Comparison of ENCODE assay signal across 28 cellular contexts in genomic region chr5:166507810-166508419, GRCh38.
"Had no signal": no experiment of that assay in that cellular context is flagged by ENCODE, and none has a peak within 500 bp of the region (broad histone marks: within the 10 kb centered on the region; RNA-seq: fewer than 3 reads in every experiment).

No MANE protein-coding gene starts in this region.

- H3K4me1 Mint-ChIP-seq: naive thymus-derived CD4-positive, alpha-beta T cell; natural killer cell; nephron; stimulated activated memory B cell treated with anti-CD40 and anti-IgM and Interleukin-4, amounts not matched to agents 10 μg/mL and 1 μg/mL and 100 μg/mL, for 72 hours; stimulated activated naive CD8-positive, alpha-beta T cell treated with anti-CD3 and anti-CD28 coated beads, Interleukin-15, amount 100 ng/mL, for 72 hours had no signal

- H3K4me2 ChIP-seq: neural progenitor cell, smooth muscle cell had no signal

- H3K36me3 Mint-ChIP-seq: natural killer cell; neural progenitor cell; stimulated activated memory B cell treated with anti-CD40 and anti-IgM and Interleukin-4, amounts not matched to agents 10 μg/mL and 1 μg/mL and 100 μg/mL, for 72 hours; type B pancreatic cell had no signal

- H3K27me3 ChIP-seq: neural progenitor cell, ovary, spleen, tibial nerve, upper lobe of right lung, uterus had no signal

- H3K27ac Mint-ChIP-seq: naive thymus-derived CD4-positive, alpha-beta T cell; natural killer cell; nephron; neural progenitor cell; progenitor cell of endocrine pancreas; stimulated activated memory B cell treated with anti-CD40 and anti-IgM and Interleukin-4, amounts not matched to agents 10 μg/mL and 1 μg/mL and 100 μg/mL, for 72 hours; stimulated activated naive CD8-positive, alpha-beta T cell treated with anti-CD3 and anti-CD28 coated beads, Interleukin-15, amount 100 ng/mL, for 72 hours; type B pancreatic cell had no signal

- H3K4me3 ChIP-seq: neural progenitor cell, ovary, psoas muscle, skin epidermis, smooth muscle cell, spleen, tibial nerve, upper lobe of right lung, uterus had no signal

- H2AFZ ChIP-seq: neural progenitor cell, parathyroid adenoma had no signal

- H3K27ac ChIP-seq: neural progenitor cell, ovary, parathyroid adenoma, psoas muscle, skin epidermis, spleen, tibial nerve, upper lobe of right lung, uterus had no signal

- ATAC-seq: naive thymus-derived CD4-positive, alpha-beta T cell; natural killer cell; psoas muscle; right cardiac atrium; sciatic nerve; stimulated activated memory B cell treated with anti-CD40 and anti-IgM and Interleukin-4, amounts not matched to agents 10 μg/mL and 1 μg/mL and 100 μg/mL, for 72 hours; stimulated activated naive CD8-positive, alpha-beta T cell treated with anti-CD3 and anti-CD28 coated beads, Interleukin-15, amount 100 ng/mL, for 72 hours; stimulated activated naive CD8-positive, alpha-beta T cell treated with anti-CD3 and anti-CD28 coated beads, Interleukin-15, Interleukin-2, amounts not matched to agents 100 U/mL and 50 U/mL, for 24 hours; upper lobe of right lung had no signal

- H3K79me2 ChIP-seq: parathyroid adenoma had no signal

- DNase-seq: naive thymus-derived CD4-positive, alpha-beta T cell; natural killer cell; occipital lobe; ovary; posterior cingulate gyrus; psoas muscle; right cardiac atrium; spleen; stimulated activated CD4-positive, alpha-beta T cell treated with anti-CD3 and anti-CD28 coated beads, Interleukin-12 subunit alpha, Interleukin-12 subunit beta, amount 100 ng/mL, for 4 hours; stimulated activated CD4-positive, alpha-beta T cell treated with anti-CD3 and anti-CD28 coated beads, Interleukin-1b, Interleukin-23, amount 100 ng/mL, for 48 hours; stimulated activated CD4-positive, alpha-beta T cell treated with anti-CD3 and anti-CD28 coated beads, Interleukin-4, amount 100 ng/mL, for 1 hour; stimulated activated CD4-positive, alpha-beta T cell treated with anti-CD3 and anti-CD28 coated beads, Interleukin-4, amount 100 ng/mL, for 4 hours; stimulated activated CD8-positive, alpha-beta memory T cell treated with anti-CD3 and anti-CD28 coated beads, Interleukin-4, amount 100 ng/mL, for 48 hours; stimulated activated naive CD4-positive, alpha-beta T cell; stimulated activated naive CD8-positive, alpha-beta T cell treated with anti-CD3 and anti-CD28 coated beads, Interleukin-15, amount 100 ng/mL, for 72 hours; stimulated activated naive CD8-positive, alpha-beta T cell treated with anti-CD3 and anti-CD28 coated beads, Interleukin-15, Interleukin-2, amounts not matched to agents 100 U/mL and 50 U/mL, for 24 hours; uterus had no signal

- H3K9me3 Mint-ChIP-seq: nephron, neural progenitor cell had no signal

- H3K27me3 Mint-ChIP-seq: naive thymus-derived CD4-positive, alpha-beta T cell; progenitor cell of endocrine pancreas; stimulated activated memory B cell treated with anti-CD40 and anti-IgM and Interleukin-4, amounts not matched to agents 10 μg/mL and 1 μg/mL and 100 μg/mL, for 72 hours; stimulated activated naive CD8-positive, alpha-beta T cell treated with anti-CD3 and anti-CD28 coated beads, Interleukin-15, amount 100 ng/mL, for 72 hours; type B pancreatic cell had no signal

- H3K4me3 Mint-ChIP-seq: naive thymus-derived CD4-positive, alpha-beta T cell; natural killer cell; nephron; neural progenitor cell; stimulated activated memory B cell treated with anti-CD40 and anti-IgM and Interleukin-4, amounts not matched to agents 10 μg/mL and 1 μg/mL and 100 μg/mL, for 72 hours; stimulated activated naive CD8-positive, alpha-beta T cell treated with anti-CD3 and anti-CD28 coated beads, Interleukin-15, amount 100 ng/mL, for 72 hours; type B pancreatic cell had no signal

- H3K9me3 ChIP-seq: ovary, psoas muscle, tibial nerve, upper lobe of right lung, uterus had no signal

- H3K9ac ChIP-seq: neural progenitor cell, parathyroid adenoma had no signal

- H3K36me3 ChIP-seq: neural progenitor cell, ovary, spleen, tibial nerve, upper lobe of right lung, uterus had no signal

- H3K4me1 ChIP-seq: parathyroid adenoma, psoas muscle, spleen, tibial nerve, upper lobe of right lung, uterus had no signal
